8 cellular contexts compared by ENCODE assay signal in the genomic region with DNA sequence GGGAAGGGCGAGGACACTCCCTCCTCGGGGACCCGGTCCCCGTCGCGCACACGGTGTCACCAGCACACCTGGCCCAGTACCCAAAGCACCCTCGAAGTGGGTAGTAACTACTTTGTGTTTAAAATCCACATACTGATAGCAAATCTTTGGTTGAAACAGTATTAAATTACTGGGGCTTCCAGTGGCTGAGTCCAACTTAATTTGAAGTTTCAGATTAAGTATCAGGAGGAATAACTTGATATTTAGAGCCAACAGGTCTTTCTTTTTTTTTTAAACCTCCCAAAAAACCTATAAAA. TPM values are rescaled to one million over a fixed set of nuclear protein-coding genes. Genes with fewer than 3 reads are reported as not detected.
A peak's percentile ranks its signal among the peaks of the same experiment; 100 is the strongest.
DNase-seq lines count a peak whose midpoint lies in the region; TF ChIP-seq lines count a peak whose summit lies in the region.

No MANE protein-coding gene starts in this region.

- H3K27me3 Mint-ChIP-seq in activated CD4-positive, alpha-beta memory T cell treated with anti-CD3 and anti-CD28 coated beads, Interleukin-2, amount 10 ng/mL, durations not matched to agents 7 days and 5 days: no peaks in the 10 kb centered on the region
- H3K27me3 Mint-ChIP-seq in immature natural killer cell (ENCODE audit: low read depth in 3 of 3): peaks cover 3 to 6% (median 5%) of the 10 kb centered on the region in 3 donors

- peak overlapping the region; percentile 63 for H3K27ac Mint-ChIP-seq in activated CD4-positive, alpha-beta memory T cell treated with anti-CD3 and anti-CD28 coated beads, Interleukin-2, amount 10 ng/mL, durations not matched to agents 7 days and 5 days
- peak overlapping the region; percentile 42 to 90 (median 82) for H3K27ac Mint-ChIP-seq in immature natural killer cell

- H3K9me3 Mint-ChIP-seq in activated CD4-positive, alpha-beta memory T cell treated with anti-CD3 and anti-CD28 coated beads, Interleukin-2, amount 10 ng/mL, durations not matched to agents 7 days and 5 days: no peaks in the 10 kb centered on the region
- H3K9me3 Mint-ChIP-seq in immature natural killer cell: no peaks in the 10 kb centered on the region

- H3K4me3 Mint-ChIP-seq in activated CD4-positive, alpha-beta memory T cell treated with anti-CD3 and anti-CD28 coated beads, Interleukin-2, amount 10 ng/mL, durations not matched to agents 7 days and 5 days: peak overlapping the region; percentile 69
- H3K4me3 Mint-ChIP-seq in immature natural killer cell: peak overlapping the region; percentile 75 to 93 (median 76)

- H3K27ac ChIP-seq in temporal lobe (ENCODE audit: low read depth, low read length): peak overlapping the region; percentile 98

- POLR2A ChIA-PET in activated CD4-positive, alpha-beta memory T cell treated with anti-CD3 and anti-CD28 coated beads, Interleukin-2, amount 10 ng/mL, durations not matched to agents 7 days and 5 days (lab: Charles Lee): interaction anchor here (1.0 to 2.5 kb wide), 6 partner anchors 121 to 546 kb away, joined by 3 to 24 read pairs (median 6); a partner anchor contains a TSS

- CTCF ChIA-PET in activated CD4-positive, alpha-beta memory T cell treated with anti-CD3 and anti-CD28 coated beads, Interleukin-2, amount 10 ng/mL, durations not matched to agents 7 days and 5 days (lab: Charles Lee): no interaction called here

- H3K4me3 ChIP-seq in AG10803 (ENCODE audit: low read length) (peak overlapping the region; percentile 91), HFF-Myc (replicated peaks; ENCODE audit: low read depth, low read length) (peak overlapping the region; percentile 72)

- H3K36me3 Mint-ChIP-seq in activated CD4-positive, alpha-beta memory T cell treated with anti-CD3 and anti-CD28 coated beads, Interleukin-2, amount 10 ng/mL, durations not matched to agents 7 days and 5 days (ENCODE audit: low read depth): peaks cover 12% of the 10 kb centered on the region
- H3K36me3 Mint-ChIP-seq in immature natural killer cell: peaks cover 4% of the 10 kb centered on the region in 3 donors

- DNase-seq in AG10803 (ENCODE audit: low read depth) (no peak), HFF-Myc (ENCODE audit: extremely low read depth, low read depth) (no peak), immature natural killer cell (no peak), germinal center (ENCODE audit: low spot score) (no peak), posterior vena cava (ENCODE audit: low spot score) (no peak)
- DNase-seq in activated CD4-positive, alpha-beta memory T cell treated with anti-CD3 and anti-CD28 coated beads, Interleukin-2, amount 10 ng/mL, durations not matched to agents 7 days and 5 days: no peak
- DNase-seq in stimulated activated CD8-positive, alpha-beta memory T cell treated with anti-CD3 and anti-CD28 coated beads, Interleukin-4, amount 100 ng/mL, for 48 hours: no peak

- TF ChIP-seq CTCF in AG10803 (conservative IDR thresholded peaks at IDR 0.05; ENCODE audit: low read length) (no peak), HFF-Myc (IDR thresholded peaks at IDR 0.05; ENCODE audit: low read depth, low read length, missing control alignments) (no peak)

- intact Hi-C loops in posterior vena cava (cut with DNase I): loop anchor here in 1 of 2 donors (10.0 kb wide), 2 partner anchors 118 to 218 kb away; a partner anchor contains a TSS

- peaks cover 23% of the 10 kb centered on the region for H3K4me1 Mint-ChIP-seq in activated CD4-positive, alpha-beta memory T cell treated with anti-CD3 and anti-CD28 coated beads, Interleukin-2, amount 10 ng/mL, durations not matched to agents 7 days and 5 days
- H3K4me1 Mint-ChIP-seq in immature natural killer cell: peaks cover 16 to 22% of the 10 kb centered on the region in 2 donors

RNA-seq across cellular contexts. Expression of a gene that starts 0.6 kb away (rescaled TPM):
- total RNA-seq in activated CD4-positive, alpha-beta memory T cell treated with anti-CD3 and anti-CD28 coated beads, Interleukin-2, amount 10 ng/mL, durations not matched to agents 7 days and 5 days: 10 to 100 TPM in 1 of 2 experiments, 1 to 10 TPM in 1; 9.0 to 10.5 TPM
- polyA plus RNA-seq in immature natural killer cell: 10 to 100 TPM; 11.1 to 14.4 (median 12.5) TPM
- 9.1 TPM for total RNA-seq in temporal lobe
- total RNA-seq in posterior vena cava: 1 to 10 TPM; 6.8 to 9.8 TPM
